In the genomic region with DNA sequence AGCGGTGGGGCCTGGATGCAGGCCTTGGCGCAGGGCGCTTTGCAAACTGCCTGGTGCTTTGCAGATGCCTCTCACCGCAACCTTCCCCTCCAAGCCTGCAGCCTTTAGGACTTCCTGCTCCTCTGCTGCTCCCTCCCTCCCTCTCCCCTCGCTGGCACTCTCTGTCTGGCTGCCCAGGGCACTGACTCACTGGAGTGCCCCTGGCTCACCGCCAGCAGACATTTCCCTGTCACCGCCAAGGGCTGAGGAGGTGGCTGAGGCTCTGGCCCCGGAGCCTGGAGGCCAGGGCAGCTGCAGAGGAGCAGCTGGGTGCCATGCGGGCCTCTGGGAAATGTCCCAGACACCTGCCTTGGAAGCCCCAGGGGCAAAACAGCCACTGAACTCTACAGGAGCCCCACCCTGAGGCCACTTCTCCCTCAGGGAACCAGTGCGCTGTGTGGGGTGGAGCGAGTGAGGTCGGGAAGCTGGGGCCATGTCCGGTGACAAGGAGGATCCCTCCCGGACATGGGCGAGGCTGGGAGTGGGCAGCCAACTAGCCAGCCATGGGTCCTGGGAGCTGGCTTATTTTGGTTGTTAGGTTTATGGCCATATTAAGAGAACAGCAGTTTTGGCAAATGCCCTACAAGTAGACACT, we compare ENCODE assay signal across 8 cellular contexts. TPM values are rescaled to one million over a fixed set of nuclear protein-coding genes. Genes with fewer than 3 reads are reported as not detected.
A peak's percentile ranks its signal among the peaks of the same experiment; 100 is the strongest.
DNase-seq lines count a peak whose midpoint lies in the region; ATAC-seq and TF ChIP-seq lines count a peak whose summit lies in the region.

No MANE protein-coding gene starts in this region.

- peak; percentile 47 for ATAC-seq in GM18505 (IDR thresholded peaks at IDR 0.05; ENCODE audit: unreplicated experiment)
- ATAC-seq in left colon = peak; percentile 95
- ATAC-seq in GM21515 (IDR thresholded peaks at IDR 0.05; ENCODE audit: unreplicated experiment) = no peak

- CTCF ChIA-PET in OCI-LY7 (lab: Charles Lee; ENCODE audit: unreplicated experiment) = no interaction called here

- in situ Hi-C loops in brain microvascular endothelial cell (cut with HindIII; ENCODE audit: low pct_ligation_motif_present, low sequenced_read_pairs) = no loop called here

- POLR2A ChIA-PET in OCI-LY7 (lab: Charles Lee) = no interaction called here

- no peak overlapping the region for H2AFZ ChIP-seq in OCI-LY7 (ENCODE audit: low read length)

- H3K27ac ChIP-seq in SJSA1 (no peak overlapping the region), brain microvascular endothelial cell (no peak overlapping the region), OCI-LY7 (ENCODE audit: low read depth, low read length, poor library complexity, severe bottlenecking) (no peak overlapping the region)

- no peaks in the 10 kb centered on the region for H3K9me2 ChIP-seq in OCI-LY7 (ENCODE audit: insufficient read depth, low read length)

- H3K4me1 ChIP-seq in SJSA1 (replicated peaks) (peaks cover 17% of the 10 kb centered on the region), OCI-LY7 (ENCODE audit: insufficient read depth, low read length, poor library complexity, severe bottlenecking) (no peaks in the 10 kb centered on the region)

- H3K9me3 ChIP-seq in SJSA1 (replicated peaks) (no peaks in the 10 kb centered on the region), OCI-LY7 (ENCODE audit: low read length) (no peaks in the 10 kb centered on the region)

- no peak for TF ChIP-seq POLR2A in GM18505 (IDR thresholded peaks at IDR 0.05; ENCODE audit: borderline replicate concordance, extremely low read depth, insufficient read depth, insufficient read length)

- H3K4me3 ChIP-seq in SJSA1 (no peak overlapping the region), brain microvascular endothelial cell (ENCODE audit: low read depth, low read length) (no peak overlapping the region), OCI-LY7 (ENCODE audit: low read depth, low read length, poor library complexity, severe bottlenecking) (no peak overlapping the region)

- no peak overlapping the region for H3K4me2 ChIP-seq in OCI-LY7 (ENCODE audit: low read length)

- intact Hi-C loops in left colon (cut with DNase I, micrococcal nuclease) = loop anchor here in 1 of 2 donors (10.0 kb wide), 1 partner anchor 618 kb away; no protein-coding TSS in a partner anchor
- intact Hi-C loops in OCI-LY7 (cut with micrococcal nuclease; ENCODE audit: unreplicated experiment) = no loop called here

- no peaks in the 10 kb centered on the region for H3K27me3 ChIP-seq in SJSA1 (replicated peaks)
- H3K27me3 ChIP-seq in brain microvascular endothelial cell (replicated peaks) = no peaks in the 10 kb centered on the region

- no peaks in the 10 kb centered on the region for H4K20me1 ChIP-seq in OCI-LY7 (ENCODE audit: insufficient read depth, low read length)

- H3K36me3 ChIP-seq in SJSA1 = no peaks in the 10 kb centered on the region
- no peaks in the 10 kb centered on the region for H3K36me3 ChIP-seq in brain microvascular endothelial cell (replicated peaks)
- no peaks in the 10 kb centered on the region for H3K36me3 ChIP-seq in OCI-LY7 (ENCODE audit: insufficient read depth, low read length)

- TF ChIP-seq CTCF in brain microvascular endothelial cell (IDR thresholded peaks at IDR 0.05; ENCODE audit: low read depth, low read length, missing control alignments) = no peak
- TF ChIP-seq CTCF in OCI-LY7 (conservative IDR thresholded peaks at IDR 0.05; ENCODE audit: low read length) = no peak

- peak; percentile 98 for DNase-seq in M059J (ENCODE audit: low read depth)
- DNase-seq in SJSA1 (ENCODE audit: low read depth in 1 of 2, low spot score in 2 of 2) = peak; percentile 86 to 94
- DNase-seq in brain microvascular endothelial cell = peak; percentile 30
- DNase-seq in left colon = peak; percentile 93 to 95
- peak in 2 of 3 donors; percentile 12 to 31 for DNase-seq in stimulated activated CD4-positive, alpha-beta T cell treated with anti-CD3 and anti-CD28 coated beads, TNF-alpha, amount 100 ng/mL, for 1 hour (ENCODE audit: low read depth in 3 of 3, low spot score in 1 of 3)
- no peak for DNase-seq in OCI-LY7 (ENCODE audit: low spot score)

- H3K79me2 ChIP-seq in OCI-LY7 (ENCODE audit: insufficient read depth, low read depth, low read length) = no peaks in the 10 kb centered on the region

- BruUV-seq in OCI-LY7 (replicated peaks; lab: Mats Ljungman, UMichigan) = no TSS peak

RNA-seq across cellular contexts. Expression of a gene that starts 53.4 kb away (rescaled TPM):
- total RNA-seq in M059J (2014; rRNA removed; shearing (Covaris generic)) = 9.2 and 11.7 TPM in 2 replicates
- 17.8 and 24.6 TPM in 2 replicates for total RNA-seq in SJSA1 (2014; rRNA removed; shearing (Covaris generic))
- total RNA-seq in left colon (10 to 100 TPM; 16.5 to 18.5 TPM), OCI-LY7 (2022) (46.1 and 53.5 TPM in 2 replicates)
- total RNA-seq in OCI-LY7 (2014; rRNA removed; shearing (Covaris generic)) = 39.0 and 41.1 TPM in 2 replicates
